8 cellular contexts compared by ENCODE assay signal in the genomic region with DNA sequence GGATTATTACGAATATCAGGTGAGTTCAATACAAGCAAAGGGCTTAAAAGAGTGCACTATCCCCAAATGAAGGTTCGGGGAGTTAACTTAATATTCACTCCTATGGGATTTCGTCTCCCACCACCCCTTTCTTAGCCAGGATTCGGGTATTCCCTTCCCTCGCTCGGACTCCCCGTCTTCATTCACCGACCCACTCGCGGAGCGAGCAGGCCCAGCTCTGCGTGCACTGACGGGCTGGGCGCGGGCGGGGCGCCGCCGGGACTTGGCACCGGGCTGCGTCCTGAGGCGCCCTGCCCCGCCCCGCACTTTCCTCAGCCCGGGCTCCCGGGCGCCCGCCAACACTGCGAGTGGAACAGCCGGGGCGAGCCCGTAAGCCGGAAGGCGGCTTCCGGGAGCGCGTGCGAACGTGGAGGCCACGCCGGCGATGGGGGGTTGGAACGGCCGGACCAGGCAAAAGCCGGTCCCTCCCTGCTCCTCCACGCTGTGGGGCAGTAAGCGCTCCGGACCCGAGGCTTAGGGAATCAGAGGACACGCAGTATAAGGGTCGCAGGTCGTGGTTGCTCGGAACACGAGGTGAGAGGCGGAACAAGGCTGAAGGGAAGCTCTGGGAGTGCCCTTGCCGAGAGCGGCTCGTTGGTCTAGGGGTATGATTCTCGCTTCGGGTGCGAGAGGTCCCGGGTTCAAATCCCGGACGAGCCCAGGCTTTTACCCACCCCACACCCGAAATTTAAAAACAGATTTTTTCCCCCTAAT. TPM values are rescaled to one million over a fixed set of nuclear protein-coding genes. Genes with fewer than 3 reads are reported as not detected.
DNase-seq lines count a peak whose midpoint lies in the region; ATAC-seq and TF ChIP-seq lines count a peak whose summit lies in the region.

No MANE protein-coding gene starts in this region.

- no peaks in the 10 kb centered on the region for H3K36me3 ChIP-seq in right atrium auricular region
- no peaks in the 10 kb centered on the region for H3K36me3 ChIP-seq in vagina

- in situ Hi-C loops in GM13977 (cut with MboI; ENCODE audit: low pct_unique_long_range_greater_than_20kb, low sequenced_read_pairs, unreplicated experiment), result no loop called here

- CTCF ChIA-PET in T-cell (lab: Charles Lee), result interaction anchor here in 1 of 2 donors (0.7 to 1.9 kb wide), 8 partner anchors 10 to 494 kb away, joined by 3 to 13 read pairs (median 4); a partner anchor contains a TSS

- H3K27me3 Mint-ChIP-seq in T-cell, result peaks cover 0 to 6% of the 10 kb centered on the region in 2 donors

- no peaks in the 10 kb centered on the region for H3K27me3 ChIP-seq in right atrium auricular region
- no peaks in the 10 kb centered on the region for H3K27me3 ChIP-seq in vagina

- H3K4me3 Mint-ChIP-seq in T-cell, result peak overlapping the region; percentile 82 to 87 (median 83)

- H3K9me3 ChIP-seq in right atrium auricular region, result no peaks in the 10 kb centered on the region
- no peaks in the 10 kb centered on the region for H3K9me3 ChIP-seq in vagina

- H3K4me1 ChIP-seq in right atrium auricular region (peaks cover 0 to 11% of the 10 kb centered on the region in 2 donors), vagina (peaks cover 14% of the 10 kb centered on the region)

- no peak for TF ChIP-seq POLR2A in vagina (IDR thresholded peaks at IDR 0.05)

- TF ChIP-seq CTCF in GM13977 (IDR thresholded peaks at IDR 0.05; ENCODE audit: extremely low read depth, insufficient read depth, missing control alignments), result no peak
- TF ChIP-seq CTCF in right atrium auricular region (IDR thresholded peaks at IDR 0.05), result no peak
- no peak for TF ChIP-seq CTCF in vagina (IDR thresholded peaks at IDR 0.05)

- peak; percentile 70 for DNase-seq in GM13977 (ENCODE audit: low spot score)
- DNase-seq in NCI-H1436 treated with DMSO at 0.1 percent for 48 hours (lab: John Stamatoyannopoulos, UW), result peak; percentile 46
- peak; percentile 58 to 91 (median 82) for DNase-seq in T-cell
- DNase-seq in amniotic epithelial cell (ENCODE audit: low read depth), result peak; percentile 70
- peak; percentile 96 for DNase-seq in right atrium auricular region (ENCODE audit: low spot score)
- DNase-seq in putamen (ENCODE audit: low spot score), result peak; percentile 90
- DNase-seq in vagina (ENCODE audit: extremely low spot score in 2 of 2), result peak in 1 of 2 donors; percentile 97

- POLR2A ChIA-PET in T-cell (lab: Charles Lee), result interaction anchor here (0.6 to 1.9 kb wide), 6 partner anchors 13 to 889 kb away, joined by 3 to 10 read pairs (median 6); a partner anchor contains a TSS

- peaks cover 33 to 39% (median 37%) of the 10 kb centered on the region in 3 donors for H3K4me1 Mint-ChIP-seq in T-cell

- ATAC-seq in HG02852 (IDR thresholded peaks at IDR 0.05; ENCODE audit: unreplicated experiment) (peak; percentile 50), T-cell (replicated peaks in 1 of 4) (peak; percentile 63 to 72 (median 68))

- H3K36me3 Mint-ChIP-seq in T-cell, result no peaks in the 10 kb centered on the region

- H3K27ac ChIP-seq in right atrium auricular region, result peak overlapping the region; percentile 95
- peak overlapping the region; percentile 85 for H3K27ac ChIP-seq in vagina

- intact Hi-C loops in vagina (cut with DNase I), result no loop called here

- no peaks in the 10 kb centered on the region for H3K9me3 Mint-ChIP-seq in T-cell

- peak overlapping the region; percentile 69 to 76 for H3K4me3 ChIP-seq in right atrium auricular region
- H3K4me3 ChIP-seq in vagina, result peak overlapping the region; percentile 60 to 67

- H3K27ac Mint-ChIP-seq in T-cell, result peak overlapping the region; percentile 79 to 91

RNA-seq across cellular contexts. Expression of a gene that starts 7.5 kb away (rescaled TPM):
- total RNA-seq in T-cell, result 1 to 10 TPM; 5.1 to 9.9 (median 8.5) TPM
- 10 to 100 TPM; 22.4 to 52.0 TPM for total RNA-seq in right atrium auricular region
- 69.7 TPM for total RNA-seq in vagina
